Comparison of ENCODE assay signal across 8 cellular contexts in genomic region chr9:35489313-35490154, GRCh38. TPM values are rescaled to one million over a fixed set of nuclear protein-coding genes. Genes with fewer than 3 reads are reported as not detected.
DNase-seq lines count a peak whose midpoint lies in the region; ATAC-seq and TF ChIP-seq lines count a peak whose summit lies in the region.

A gene with protein sequence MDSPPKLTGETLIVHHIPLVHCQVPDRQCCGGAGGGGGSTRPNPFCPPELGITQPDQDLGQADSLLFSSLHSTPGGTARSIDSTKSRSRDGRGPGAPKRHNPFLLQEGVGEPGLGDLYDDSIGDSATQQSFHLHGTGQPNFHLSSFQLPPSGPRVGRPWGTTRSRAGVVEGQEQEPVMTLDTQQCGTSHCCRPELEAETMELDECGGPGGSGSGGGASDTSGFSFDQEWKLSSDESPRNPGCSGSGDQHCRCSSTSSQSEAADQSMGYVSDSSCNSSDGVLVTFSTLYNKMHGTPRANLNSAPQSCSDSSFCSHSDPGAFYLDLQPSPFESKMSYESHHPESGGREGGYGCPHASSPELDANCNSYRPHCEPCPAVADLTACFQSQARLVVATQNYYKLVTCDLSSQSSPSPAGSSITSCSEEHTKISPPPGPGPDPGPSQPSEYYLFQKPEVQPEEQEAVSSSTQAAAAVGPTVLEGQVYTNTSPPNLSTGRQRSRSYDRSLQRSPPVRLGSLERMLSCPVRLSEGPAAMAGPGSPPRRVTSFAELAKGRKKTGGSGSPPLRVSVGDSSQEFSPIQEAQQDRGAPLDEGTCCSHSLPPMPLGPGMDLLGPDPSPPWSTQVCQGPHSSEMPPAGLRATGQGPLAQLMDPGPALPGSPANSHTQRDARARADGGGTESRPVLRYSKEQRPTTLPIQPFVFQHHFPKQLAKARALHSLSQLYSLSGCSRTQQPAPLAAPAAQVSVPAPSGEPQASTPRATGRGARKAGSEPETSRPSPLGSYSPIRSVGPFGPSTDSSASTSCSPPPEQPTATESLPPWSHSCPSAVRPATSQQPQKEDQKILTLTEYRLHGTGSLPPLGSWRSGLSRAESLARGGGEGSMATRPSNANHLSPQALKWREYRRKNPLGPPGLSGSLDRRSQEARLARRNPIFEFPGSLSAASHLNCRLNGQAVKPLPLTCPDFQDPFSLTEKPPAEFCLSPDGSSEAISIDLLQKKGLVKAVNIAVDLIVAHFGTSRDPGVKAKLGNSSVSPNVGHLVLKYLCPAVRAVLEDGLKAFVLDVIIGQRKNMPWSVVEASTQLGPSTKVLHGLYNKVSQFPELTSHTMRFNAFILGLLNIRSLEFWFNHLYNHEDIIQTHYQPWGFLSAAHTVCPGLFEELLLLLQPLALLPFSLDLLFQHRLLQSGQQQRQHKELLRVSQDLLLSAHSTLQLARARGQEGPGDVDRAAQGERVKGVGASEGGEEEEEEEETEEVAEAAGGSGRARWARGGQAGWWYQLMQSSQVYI (N-terminal part only) (plus strand): TSS chr9:35490111. CDS start chr9:35546522, 56,411 bp downstream.

- H3K27ac Mint-ChIP-seq in brain = peak within 1 kb of the TSS; percentile 89 to 98 (median 95)

- peak; percentile 74 to 75 for TF ChIP-seq CTCF in brain (conservative IDR thresholded peaks at IDR 0.05)

- H3K4me1 Mint-ChIP-seq in brain = peaks cover 38% of the 10 kb centered on the region

- H3K9me3 Mint-ChIP-seq in brain = peaks cover 0 to 11% (median 4%) of the 10 kb centered on the region in 5 experiments

- H3K4me3 Mint-ChIP-seq in brain = peak within 1 kb of the TSS; percentile 90 to 97 (median 95)

- peaks cover 6% of the 10 kb centered on the region for H3K36me3 Mint-ChIP-seq in brain

- DNase-seq in SIG-M5 treated with dmso at 0.1 percent for 504 hours (lab: John Stamatoyannopoulos, UW; ENCODE audit: unreplicated experiment) (peak; percentile 66), SIG-M5 (lab: John Stamatoyannopoulos, UW) (no peak), NCI-H128 (lab: John Stamatoyannopoulos, UW; ENCODE audit: unreplicated experiment) (peak; percentile 86), T-helper 1 cell (peak in 3 of 5 donors; percentile 21 to 53 (median 32)), hypothalamus (lab: John Stamatoyannopoulos, UW) (peak in 50 of 51 donors; percentile 59 to 91 (median 80)), pulmonary artery endothelial cell (ENCODE audit: low read depth, low spot score) (peak; percentile 72)

- H3K27me3 Mint-ChIP-seq in brain = peaks cover 8% of the 10 kb centered on the region

- ATAC-seq in GM21576 (IDR thresholded peaks at IDR 0.05; ENCODE audit: unreplicated experiment) = no peak

RNA-seq across cellular contexts. Expression of the gene that starts here (rescaled TPM):
- polyA plus RNA-seq in brain (ENCODE audit: insufficient read depth, low read depth, low replicate concordance) = 45.0 TPM
- total RNA-seq in pulmonary artery endothelial cell = 16.7 and 21.3 TPM in 2 replicates
